In genomic region chr17:80561541-80562114, GRCh38 we compare ENCODE assay signal across 16 cellular contexts.
"Had no signal": no experiment of that assay in that cellular context is flagged by ENCODE, and none has a peak within 500 bp of the region (broad histone marks: within the 10 kb centered on the region; RNA-seq: fewer than 3 reads in every experiment).

No MANE protein-coding gene starts in this region.

- H3K4me3 ChIP-seq: lower lobe of right lung, right atrium auricular region, upper lobe of right lung had no signal

- ATAC-seq: activated CD8-positive, alpha-beta T cell treated with anti-CD3 and anti-CD28 coated beads, Interleukin-2, amount 10 ng/mL, durations not matched to agents 7 days and 5 days; lower lobe of right lung; upper lobe of right lung had no signal

- H3K36me3 Mint-ChIP-seq: mesothelial cell of epicardium had no signal

- H3K9me3 ChIP-seq: lower lobe of right lung, neutrophil, right atrium auricular region, upper lobe of right lung had no signal

- DNase-seq: activated CD4-positive, alpha-beta T cell treated with anti-CD3 and anti-CD28 coated beads for 4 hours; activated CD8-positive, alpha-beta memory T cell treated with anti-CD3 and anti-CD28 coated beads, Interleukin-2, amount 50 U/mL, for 48 hours; activated CD8-positive, alpha-beta T cell treated with anti-CD3 and anti-CD28 coated beads, Interleukin-2, amount 10 ng/mL, durations not matched to agents 7 days and 5 days; activated naive CD4-positive, alpha-beta T cell; central memory CD4-positive, alpha-beta T cell; erythroblast; hypothalamus; lower lobe of right lung; naive B cell; stimulated activated CD4-positive, alpha-beta T cell treated with anti-CD3 and anti-CD28 coated beads, Interleukin-2, amount 100 ng/mL, for 48 hours; upper lobe of right lung had no signal

- H3K27me3 Mint-ChIP-seq: dendritic cell treated with granulocyte-macrophage colony-stimulating factor and Interleukin-4, amounts not matched to agents 40 ng/mL and 50 ng/mL, for 4 days; naive B cell; stimulated activated naive CD8-positive, alpha-beta T cell treated with anti-CD3 and anti-CD28 coated beads, Interleukin-15, Interleukin-2, amounts not matched to agents 100 ng/mL and 50 ng/mL, for 24 hours had no signal

- H3K27ac ChIP-seq: lower lobe of right lung, neutrophil, right atrium auricular region, upper lobe of right lung had no signal

- H3K9me3 Mint-ChIP-seq: dendritic cell treated with granulocyte-macrophage colony-stimulating factor and Interleukin-4, amounts not matched to agents 40 ng/mL and 50 ng/mL, for 4 days; mesothelial cell of epicardium; stimulated activated naive CD8-positive, alpha-beta T cell treated with anti-CD3 and anti-CD28 coated beads, Interleukin-15, Interleukin-2, amounts not matched to agents 100 ng/mL and 50 ng/mL, for 24 hours had no signal

- H3K4me1 ChIP-seq: lower lobe of right lung, right atrium auricular region, upper lobe of right lung had no signal

- H3K36me3 ChIP-seq: neutrophil, right atrium auricular region, upper lobe of right lung had no signal

- H3K4me3 Mint-ChIP-seq: activated CD8-positive, alpha-beta T cell treated with anti-CD3 and anti-CD28 coated beads, Interleukin-2, amount 10 ng/mL, durations not matched to agents 7 days and 5 days; dendritic cell treated with granulocyte-macrophage colony-stimulating factor and Interleukin-4, amounts not matched to agents 40 ng/mL and 50 ng/mL, for 4 days; mesothelial cell of epicardium; naive B cell; stimulated activated naive CD8-positive, alpha-beta T cell treated with anti-CD3 and anti-CD28 coated beads, Interleukin-15, Interleukin-2, amounts not matched to agents 100 ng/mL and 50 ng/mL, for 24 hours had no signal

- H3K27me3 ChIP-seq: neutrophil, right atrium auricular region, upper lobe of right lung had no signal

- H3K27ac Mint-ChIP-seq: activated CD8-positive, alpha-beta T cell treated with anti-CD3 and anti-CD28 coated beads, Interleukin-2, amount 10 ng/mL, durations not matched to agents 7 days and 5 days; dendritic cell treated with granulocyte-macrophage colony-stimulating factor and Interleukin-4, amounts not matched to agents 40 ng/mL and 50 ng/mL, for 4 days; mesothelial cell of epicardium; stimulated activated naive CD8-positive, alpha-beta T cell treated with anti-CD3 and anti-CD28 coated beads, Interleukin-15, Interleukin-2, amounts not matched to agents 100 ng/mL and 50 ng/mL, for 24 hours had no signal
